ENCODE assay signal across 2 cellular contexts in genomic region chr6:137583519-137583918, GRCh38.
DNase-seq lines count a peak whose midpoint lies in the region; TF ChIP-seq lines count a peak whose summit lies in the region.
"Not testable (repeated sequence)": the region's sequence is repeated elsewhere in the genome, so short reads cannot be mapped to it uniquely, and the experiment has no call there.

No MANE protein-coding gene starts in this region.

- not testable (repeated sequence) for H3K36me3 Mint-ChIP-seq in neural progenitor cell

- not testable (repeated sequence) for H3K4me3 ChIP-seq in HEK293 (ENCODE audit: low read depth, low read length); neural progenitor cell

- not testable (repeated sequence) for H4K20me1 ChIP-seq in neural progenitor cell (ENCODE audit: low read depth)

- CTCF ChIA-PET in HEK293 (lab: Yijun Ruan, JAX) = interaction anchor here (0.6 to 1.8 kb wide), 3 partner anchors 11 to 168 kb away, joined by 3 to 6 read pairs (median 3); no protein-coding TSS in a partner anchor

- not testable (repeated sequence) for H3K79me2 ChIP-seq in neural progenitor cell (ENCODE audit: low read depth)

- H3K27ac Mint-ChIP-seq in neural progenitor cell = not testable (repeated sequence)

- H3K4me2 ChIP-seq in neural progenitor cell = not testable (repeated sequence)

- H3K27me3 ChIP-seq in neural progenitor cell = not testable (repeated sequence)

- POLR2A ChIA-PET in HEK293 (lab: Yijun Ruan, JAX) = interaction anchor here (0.7 kb wide), 1 partner anchor 67 kb away, joined by 4 read pairs; no protein-coding TSS in a partner anchor

- not testable (repeated sequence) for H3K4me1 Mint-ChIP-seq in neural progenitor cell

- H2AFZ ChIP-seq in neural progenitor cell (replicated peaks) = peak overlapping the region; percentile 26

- not testable (repeated sequence) for H3K4me1 ChIP-seq in HEK293 (ENCODE audit: control insufficient read depth, insufficient read depth, low read length); neural progenitor cell

- DNase-seq in neural progenitor cell (ENCODE audit: low spot score) = not testable (repeated sequence)

- not testable (repeated sequence) for TF ChIP-seq CTCF in HEK293 (tag by site-specific recombination; IDR thresholded peaks at IDR 0.05); neural progenitor cell (IDR thresholded peaks at IDR 0.05)

- H3K4me3 Mint-ChIP-seq in neural progenitor cell = not testable (repeated sequence)

- H3K27me3 Mint-ChIP-seq in neural progenitor cell (ENCODE audit: insufficient read depth, low read depth) = not testable (repeated sequence)

- not testable (repeated sequence) for H3K9ac ChIP-seq in neural progenitor cell

- H3K9me3 ChIP-seq in HEK293 (ENCODE audit: control insufficient read depth, insufficient read depth, low read depth, low read length); neural progenitor cell (ENCODE audit: low read depth): not testable (repeated sequence)

- H3K36me3 ChIP-seq in HEK293 (ENCODE audit: control insufficient read depth in 2 of 2, insufficient read depth in 1 of 2, low read length in 2 of 2); neural progenitor cell: not testable (repeated sequence)

- not testable (repeated sequence) for H3K9me3 Mint-ChIP-seq in neural progenitor cell

- not testable (repeated sequence) for H3K27ac ChIP-seq in HEK293 (ENCODE audit: extremely low read depth, low read depth, low read length); neural progenitor cell

- not testable (repeated sequence) for H3F3A ChIP-seq in neural progenitor cell (ENCODE audit: low read depth)

TF ChIP-seq in HEK293, 187 proteins besides CTCF, POLR2A, EP300 and RAD21:
- TF ChIP-seq ZNF133 (tag by site-specific recombination; IDR thresholded peaks at IDR 0.05) = peak; percentile 97
